9 cellular contexts compared by ENCODE assay signal in genomic region chr20:32626859-32627636, GRCh38. TPM values are rescaled to one million over a fixed set of nuclear protein-coding genes. Genes with fewer than 3 reads are reported as not detected.
DNase-seq lines count a peak whose midpoint lies in the region; ATAC-seq, FAIRE-seq and TF ChIP-seq lines count a peak whose summit lies in the region.
"Had no signal": no experiment of that assay in that cellular context is flagged by ENCODE, and none has a peak within 500 bp of the region (broad histone marks: within the 10 kb centered on the region; RNA-seq: fewer than 3 reads in every experiment).

No MANE protein-coding gene starts in this region.

- TF ChIP-seq EP300 in K562 (IDR thresholded peaks at IDR 0.05; ENCODE audit: low read length): no peak

- H3K27me3 ChIP-seq in K562 (ENCODE audit: control insufficient read depth in 2 of 2, insufficient read depth in 2 of 2, low read length in 2 of 2): no peaks in the 10 kb centered on the region
- no peaks in the 10 kb centered on the region for H3K27me3 ChIP-seq in pancreas

- peak; percentile 0; the same call in 2 of the 3 replicates for ATAC-seq in K562
- peak; percentile 68 to 86 (median 76) for ATAC-seq in pancreas
- ATAC-seq in HG02973 (IDR thresholded peaks at IDR 0.05; ENCODE audit: unreplicated experiment): no peak

- H3K9me1 ChIP-seq in K562 (ENCODE audit: control insufficient read depth, insufficient read depth, low read length): no peaks in the 10 kb centered on the region

- no peak for TF ChIP-seq POLR2A in K562 (conservative IDR thresholded peaks at IDR 0.05)
- TF ChIP-seq POLR2A in H54 (IDR thresholded peaks at IDR 0.05; ENCODE audit: low read depth, low read length): no peak

- H3K4me3 ChIP-seq in K562 (peak overlapping the region; percentile 20; the same call in 1 of the 2 replicates), pancreas (no peak overlapping the region)

- H3K9ac ChIP-seq in K562 (ENCODE audit: insufficient read depth in 1 of 2, low read depth in 2 of 2, low read length in 2 of 2): peak overlapping the region; percentile 54 to 92

- FAIRE-seq in K562 (lab: Jason Lieb, UNC) (no peak), pancreas (lab: Jason Lieb, UNC) (no peak), H54 (lab: Jason Lieb, UNC) (no peak)

- no peak for TF ChIP-seq RAD21 in K562 (CRISPR knock-in tag; conservative IDR thresholded peaks at IDR 0.05 in 1 of 2, IDR thresholded peaks at IDR 0.05 in 1 of 2)

- POLR2A ChIA-PET in K562 (lab: Yijun Ruan, JAX): interaction anchor here (0.6 to 7.8 kb wide), 6 partner anchors 12 to 701 kb away, joined by 3 to 110 read pairs (median 4); no protein-coding TSS in a partner anchor

- H3K27ac ChIP-seq in K562 (ENCODE audit: extremely low read depth, low read depth, low read length): peak overlapping the region; percentile 84
- no peak overlapping the region for H3K27ac ChIP-seq in pancreas

- intact Hi-C loops in K562 (cut with micrococcal nuclease) (no loop called here), pancreas (cut with DNase I) (no loop called here)

- peaks cover 7% of the 10 kb centered on the region for H4K20me1 ChIP-seq in K562 (replicated peaks; ENCODE audit: control insufficient read depth, insufficient read depth, low read length)

- no peaks in the 10 kb centered on the region for H3K9me3 ChIP-seq in K562 (replicated peaks; ENCODE audit: control insufficient read depth, insufficient read depth, low read depth, low read length)
- H3K9me3 ChIP-seq in pancreas: no peaks in the 10 kb centered on the region

- in situ Hi-C loops in K562 (cut with MboI): loop anchor here (25.0 kb wide), 1 partner anchor 1040 kb away; no protein-coding TSS in a partner anchor

- no peak for TF ChIP-seq CTCF in K562 (IDR thresholded peaks at IDR 0.05 in 2 of 3, conservative IDR thresholded peaks at IDR 0.05 in 1 of 3; ENCODE audit: insufficient read depth in 2 of 3, low read depth in 1 of 3, low read length in 3 of 3)
- no peak for TF ChIP-seq CTCF in pancreas (IDR thresholded peaks at IDR 0.05)

- H3K4me1 ChIP-seq in K562 (replicated peaks in 1 of 2; ENCODE audit: control insufficient read depth in 2 of 2, insufficient read depth in 2 of 2, low read length in 2 of 2) (peaks cover 59 to 83% of the 10 kb centered on the region in 2 experiments), pancreas (peaks cover 0 to 10% (median 0%) of the 10 kb centered on the region in 3 donors)

- peaks cover 94% of the 10 kb centered on the region for H3K79me2 ChIP-seq in K562 (ENCODE audit: control insufficient read depth, insufficient read depth, low read length)

- CTCF ChIA-PET in K562 (lab: Yijun Ruan, JAX; ENCODE audit: low intra/inter-chr PET ratio): no interaction called here

- H2AFZ ChIP-seq in K562 (ENCODE audit: low read depth, low read length): peak overlapping the region; percentile 72; the same call in 1 of the 2 replicates

- H3K4me2 ChIP-seq in K562 (ENCODE audit: insufficient read depth, low read length): peak overlapping the region; percentile 72

- DNase-seq in activated gamma-delta T cell treated with Interleukin-2 at 50 U/mL for 16 hours: peak; percentile 44
- no peak for DNase-seq in activated gamma-delta T cell (lab: John Stamatoyannopoulos, UW)
- DNase-seq in NCI-H2107 (lab: John Stamatoyannopoulos, UW): peak; percentile 37
- DNase-seq in K562 (ENCODE audit: extremely low read depth in 1 of 4, low spot score in 3 of 4): no peak
- DNase-seq in pancreas: peak in 5 of 6 donors; percentile 20 to 72 (median 27)
- DNase-seq in H54 (ENCODE audit: insufficient read length, low spot score): no peak
- no peak for DNase-seq in NCI-H446 treated with DMSO at 0.1 percent for 48 hours (lab: John Stamatoyannopoulos, UW)

- BruUV-seq in K562 (replicated peaks; lab: Mats Ljungman, UMichigan): no TSS peak

- H3K36me3 ChIP-seq in K562 (ENCODE audit: control insufficient read depth, insufficient read depth, low read length): peaks cover 88% of the 10 kb centered on the region
- no peaks in the 10 kb centered on the region for H3K36me3 ChIP-seq in pancreas

- 81% methylated on average over 22 of the region's 26 CpGs for WGBS in K562 (ENCODE audit: insufficient coverage, low coverage, missing lambda C conversion rate)
- 11 to 15% methylated on average over 20 to 26 of the region's 26 CpGs for WGBS in pancreas, 2 donors

TF ChIP-seq in K562, 482 proteins besides CTCF, POLR2A, EP300 and RAD21 (continues in another document):
- TF ChIP-seq NFIC (IDR thresholded peaks at IDR 0.05): 0 out of 2 replicates have a peak, but pooled peaks have one; percentile 11
- peak; percentile 82 for TF ChIP-seq RBFOX2 (IDR thresholded peaks at IDR 0.05; ENCODE audit: low read depth, low read length)
- peak; percentile 96 for TF ChIP-seq RBM22 (IDR thresholded peaks at IDR 0.05; ENCODE audit: low read depth, low read length, poor library complexity, severe bottlenecking)
- TF ChIP-seq, protein P1, sequence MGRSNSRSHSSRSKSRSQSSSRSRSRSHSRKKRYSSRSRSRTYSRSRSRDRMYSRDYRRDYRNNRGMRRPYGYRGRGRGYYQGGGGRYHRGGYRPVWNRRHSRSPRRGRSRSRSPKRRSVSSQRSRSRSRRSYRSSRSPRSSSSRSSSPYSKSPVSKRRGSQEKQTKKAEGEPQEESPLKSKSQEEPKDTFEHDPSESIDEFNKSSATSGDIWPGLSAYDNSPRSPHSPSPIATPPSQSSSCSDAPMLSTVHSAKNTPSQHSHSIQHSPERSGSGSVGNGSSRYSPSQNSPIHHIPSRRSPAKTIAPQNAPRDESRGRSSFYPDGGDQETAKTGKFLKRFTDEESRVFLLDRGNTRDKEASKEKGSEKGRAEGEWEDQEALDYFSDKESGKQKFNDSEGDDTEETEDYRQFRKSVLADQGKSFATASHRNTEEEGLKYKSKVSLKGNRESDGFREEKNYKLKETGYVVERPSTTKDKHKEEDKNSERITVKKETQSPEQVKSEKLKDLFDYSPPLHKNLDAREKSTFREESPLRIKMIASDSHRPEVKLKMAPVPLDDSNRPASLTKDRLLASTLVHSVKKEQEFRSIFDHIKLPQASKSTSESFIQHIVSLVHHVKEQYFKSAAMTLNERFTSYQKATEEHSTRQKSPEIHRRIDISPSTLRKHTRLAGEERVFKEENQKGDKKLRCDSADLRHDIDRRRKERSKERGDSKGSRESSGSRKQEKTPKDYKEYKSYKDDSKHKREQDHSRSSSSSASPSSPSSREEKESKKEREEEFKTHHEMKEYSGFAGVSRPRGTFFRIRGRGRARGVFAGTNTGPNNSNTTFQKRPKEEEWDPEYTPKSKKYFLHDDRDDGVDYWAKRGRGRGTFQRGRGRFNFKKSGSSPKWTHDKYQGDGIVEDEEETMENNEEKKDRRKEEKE (IDR thresholded peaks at IDR 0.05; ENCODE audit: borderline replicate concordance in 1 of 2, control insufficient read depth in 1 of 2, low read depth in 2 of 2, low read length in 1 of 2): no peak
- TF ChIP-seq GABPB1 (CRISPR knock-in tag; IDR thresholded peaks at IDR 0.05): 0 out of 2 replicates have a peak, but pooled peaks have one; percentile 33
- peak; percentile 83 for TF ChIP-seq POLR2G (IDR thresholded peaks at IDR 0.05; ENCODE audit: low read depth, low read length)
- TF ChIP-seq ZNF778 (CRISPR knock-in tag; IDR thresholded peaks at IDR 0.05): no peak
- TF ChIP-seq PHB2 (IDR thresholded peaks at IDR 0.05; ENCODE audit: low read depth): no peak
- TF ChIP-seq HEY1 (CRISPR knock-in tag; IDR thresholded peaks at IDR 0.05; ENCODE audit: borderline replicate concordance): no peak
- peak; percentile 96 for TF ChIP-seq HNRNPL (IDR thresholded peaks at IDR 0.05; ENCODE audit: low read depth, low read length)
- peak; percentile 90 for TF ChIP-seq PCBP1 (IDR thresholded peaks at IDR 0.05; ENCODE audit: low read depth, low read length, poor library complexity, severe bottlenecking)

RNA-seq across cellular contexts. Expression of gene NOL4L, which starts 41.9 kb away (rescaled TPM):
- 83.7 and 101 TPM in 2 replicates for total RNA-seq in K562 (2011; cell fraction: chromatin; rRNA removed; ENCODE audit: low replicate concordance)
- total RNA-seq in K562 (2011; cell fraction: nucleolus; rRNA removed): 37.2 and 38.4 TPM in 2 replicates
- 54.0 and 63.1 TPM in 2 replicates for total RNA-seq in K562 (2011; cell fraction: nucleoplasm; rRNA removed)
- total RNA-seq in K562 (2014; rRNA removed) (14.8 and 17.9 TPM in 2 replicates), K562 (2014; rRNA removed; fragmentation: Illumina TruSeq; extraction: Trizol) (9.7 and 10.6 TPM in 2 replicates), K562 (2015; rRNA removed; fragmentation: Illumina TruSeq; extraction: Trizol) (13.8 and 14.1 TPM in 2 replicates), K562 (2021) (33.2 and 36.2 TPM in 2 replicates), pancreas (10 to 100 TPM in 4 of 6 donors, 1 to 10 TPM in 2; 8.7 to 14.5 (median 10.2) TPM)
- polyA plus RNA-seq in K562 (2011; rRNA removed) (11.6 and 15.4 TPM in 2 replicates), K562 (2014; fragmentation: Illumina TruSeq; extraction: Trizol) (14.8 and 16.0 TPM in 2 replicates), K562 (2014; fragmentation: Nextera tagmentation; extraction: Ambion mirVana) (1 to 10 TPM; 5.1 to 6.6 TPM), K562 (2014; rRNA removed) (13.6 and 15.9 TPM in 2 replicates), pancreas (10 to 100 TPM; 10.2 to 13.2 TPM)
- 9.9 and 14.8 TPM in 2 replicates for polyA plus RNA-seq in K562 (2011; cell fraction: cytosol; rRNA removed)
- polyA plus RNA-seq in K562 (2011; cell fraction: nucleus; rRNA removed): 42.8 and 74.6 TPM in 2 replicates
- 15.9 and 17.9 TPM in 2 replicates for polyA plus RNA-seq in K562 (2012)
- polyA minus RNA-seq in K562 (2011; rRNA and poly(A)+ RNA removed): 10.1 and 11.5 TPM in 2 replicates
- polyA minus RNA-seq in K562 (2011; cell fraction: cytosol; rRNA and poly(A)+ RNA removed): 15.5 and 25.2 TPM in 2 replicates
- 17.2 and 19.1 TPM in 2 replicates for polyA minus RNA-seq in K562 (2011; cell fraction: nucleus; rRNA and poly(A)+ RNA removed)

RNA-seq across cellular contexts. Expression of gene C20orf203, which starts 46.7 kb away (rescaled TPM):
- total RNA-seq in K562 (2011; cell fraction: chromatin; rRNA removed; ENCODE audit: low replicate concordance): 15.7 and 23.6 TPM in 2 replicates
- total RNA-seq in K562 (2011; cell fraction: nucleolus; rRNA removed): 8.0 and 10.7 TPM in 2 replicates
- 19.4 and 25.1 TPM in 2 replicates for total RNA-seq in K562 (2011; cell fraction: nucleoplasm; rRNA removed)
- total RNA-seq in K562 (2014; rRNA removed) (0.68 and 0.78 TPM in 2 replicates), K562 (2014; rRNA removed; fragmentation: Illumina TruSeq; extraction: Trizol) (0.48 and 0.62 TPM in 2 replicates), K562 (2015; rRNA removed; fragmentation: Illumina TruSeq; extraction: Trizol) (0.57 and 0.58 TPM in 2 replicates), K562 (2021) (2.0 and 2.4 TPM in 2 replicates), pancreas (under 1 TPM in 2 of 6 donors, not detected in 4; 0.03 to 0.08 TPM)
- polyA plus RNA-seq in K562 (2011; rRNA removed) (0.52 and 1.5 TPM in 2 replicates), K562 (2014; fragmentation: Illumina TruSeq; extraction: Trizol) (0.58 and 0.68 TPM in 2 replicates), K562 (2014; fragmentation: Nextera tagmentation; extraction: Ambion mirVana) (under 1 TPM; 0.56 to 0.69 TPM), K562 (2014; rRNA removed) (2.0 and 2.3 TPM in 2 replicates), pancreas (under 1 TPM in 1 of 2 donors, not detected in 1; 0.08 TPM)
- polyA plus RNA-seq in K562 (2011; cell fraction: cytosol; rRNA removed): 0.60 and 1.3 TPM in 2 replicates
- 3.0 and 4.6 TPM in 2 replicates for polyA plus RNA-seq in K562 (2011; cell fraction: nucleus; rRNA removed)
- polyA plus RNA-seq in K562 (2012): 0.73 and 1.5 TPM in 2 replicates
- polyA minus RNA-seq in K562 (2011; rRNA and poly(A)+ RNA removed): 0.21 and 0.72 TPM in 2 replicates
- 0.64 TPM in 1 of 2 replicates, not detected in the other for polyA minus RNA-seq in K562 (2011; cell fraction: cytosol; rRNA and poly(A)+ RNA removed)
- 0.81 and 4.7 TPM in 2 replicates for polyA minus RNA-seq in K562 (2011; cell fraction: nucleus; rRNA and poly(A)+ RNA removed)
- polyA plus RNA-seq: CD4-positive, alpha-beta memory T cell had no signal

Comparison
In these comparisons a context has a peak if more than half of its experiments do, and no peak if none do; other contexts are left out.
1. DNase-seq: peak in activated gamma-delta T cell treated with Interleukin-2 at 50 U/mL for 16 hours (single experiment), NCI-H2107 (single experiment) and pancreas (5 of 6); none in activated gamma-delta T cell (single experiment), K562 (0 of 4), H54 (single experiment) and NCI-H446 treated with DMSO at 0.1 percent for 48 hours (single experiment).